ENCODE assay signal across 2 cellular contexts in genomic region chr1:9181990-9182783, GRCh38.
TF ChIP-seq lines count a peak whose summit lies in the region.

No MANE protein-coding gene starts in this region.

TF ChIP-seq in Ishikawa, 13 proteins besides CTCF, POLR2A, EP300 and RAD21 (continued from another document):
- TF ChIP-seq MAX (IDR thresholded peaks at IDR 0.05) (0 out of 2 replicates have a peak, but pooled peaks have one; percentile 38), EGR1 (IDR thresholded peaks at IDR 0.05) (0 out of 2 replicates have a peak, but pooled peaks have one; percentile 20)

TF ChIP-seq in GM12878, 131 proteins besides CTCF, POLR2A, EP300 and RAD21 (continued from another document):
- TF ChIP-seq E2F8 (IDR thresholded peaks at IDR 0.05; ENCODE audit: low read depth, partially characterized antibody) (no peak), ZNF217 (IDR thresholded peaks at IDR 0.05) (0 out of 2 replicates have a peak, but pooled peaks have one; percentile 42), EGR1 (IDR thresholded peaks at IDR 0.05; ENCODE audit: borderline replicate concordance in 1 of 2, low read depth in 2 of 2, low read length in 2 of 2) (peak in 1 of 2 experiments; percentile 36; a peak in 2 of 3 replicates), BHLHE40 (IDR thresholded peaks at IDR 0.05; ENCODE audit: borderline replicate concordance in 1 of 2, low read depth in 2 of 2, low read length in 1 of 2) (peak; percentile 62 to 87), POLR2AphosphoS2 (IDR thresholded peaks at IDR 0.05; ENCODE audit: low read depth, low read length) (peak; percentile 65; the same call in 1 of the 2 replicates), ZNF687 (IDR thresholded peaks at IDR 0.05) (peak; percentile 45; the same call in 1 of the 2 replicates), MLLT1 (IDR thresholded peaks at IDR 0.05) (0 out of 2 replicates have a peak, but pooled peaks have one; percentile 28), JUNB (IDR thresholded peaks at IDR 0.05) (no peak), NR2F1 (conservative IDR thresholded peaks at IDR 0.05) (0 out of 2 replicates have a peak, but pooled peaks have one; percentile 49), MYC (IDR thresholded peaks at IDR 0.05; ENCODE audit: insufficient read depth, insufficient read length, insufficient replicate concordance, low read length, severe bottlenecking) (peak; percentile 84), SIN3A (IDR thresholded peaks at IDR 0.05; ENCODE audit: low read depth, low read length) (peak; percentile 28; the same call in 1 of the 2 replicates), POLR2AphosphoS5 (IDR thresholded peaks at IDR 0.05; ENCODE audit: low read length) (peak; percentile 22), CHD1 (IDR thresholded peaks at IDR 0.05; ENCODE audit: low read depth, low read length) (peak; percentile 68; the same call in 1 of the 2 replicates), CREB1 (IDR thresholded peaks at IDR 0.05; ENCODE audit: low read depth) (peak; percentile 54; the same call in 1 of the 2 replicates), TCF3 (IDR thresholded peaks at IDR 0.05; ENCODE audit: borderline replicate concordance, insufficient read depth, low read depth, low read length) (0 out of 2 replicates have a peak, but pooled peaks have one; percentile 10), BACH1 (IDR thresholded peaks at IDR 0.05; ENCODE audit: borderline replicate concordance) (peak; percentile 60; the same call in 1 of the 2 replicates), NR2C2 (IDR thresholded peaks at IDR 0.05; ENCODE audit: borderline replicate concordance, control insufficient read depth, insufficient read length, low read depth) (no peak), SIX5 (IDR thresholded peaks at IDR 0.05; ENCODE audit: low read depth, low read length, severe bottlenecking) (no peak), GATAD2B (conservative IDR thresholded peaks at IDR 0.05; ENCODE audit: low read depth) (peak; percentile 91), CHD2 (IDR thresholded peaks at IDR 0.05; ENCODE audit: borderline replicate concordance, low read depth, low read length) (peak; percentile 88), ZSCAN29 (IDR thresholded peaks at IDR 0.05) (peak; percentile 73), PAX8 (IDR thresholded peaks at IDR 0.05) (no peak), ESRRA (IDR thresholded peaks at IDR 0.05; ENCODE audit: low read length) (no peak), SMARCA5 (IDR thresholded peaks at IDR 0.05) (peak; percentile 54; the same call in 1 of the 2 replicates), RELA (IDR thresholded peaks at IDR 0.05; ENCODE audit: borderline replicate concordance, partially characterized antibody) (peak; percentile 8), NKRF (conservative IDR thresholded peaks at IDR 0.05) (no peak), NRF1 (conservative IDR thresholded peaks at IDR 0.05; ENCODE audit: low read depth, low read length) (peak; percentile 12; the same call in 1 of the 2 replicates), ETV6 (conservative IDR thresholded peaks at IDR 0.05 in 1 of 2, IDR thresholded peaks at IDR 0.05 in 1 of 2; ENCODE audit: borderline replicate concordance in 1 of 2, low read depth in 1 of 2) (no peak), IKZF1 (conservative IDR thresholded peaks at IDR 0.05) (peak; percentile 83), CHD4 (IDR thresholded peaks at IDR 0.05) (no peak), ZNF24 (IDR thresholded peaks at IDR 0.05) (peak; percentile 61; the same call in 1 of the 2 replicates), LARP7 (IDR thresholded peaks at IDR 0.05) (peak; percentile 87), EED (IDR thresholded peaks at IDR 0.05; ENCODE audit: low read depth) (0 out of 2 replicates have a peak, but pooled peaks have one; percentile 53), ZNF592 (IDR thresholded peaks at IDR 0.05) (peak; percentile 41; the same call in 1 of the 2 replicates), STAT1 (conservative IDR thresholded peaks at IDR 0.05) (0 out of 2 replicates have a peak, but pooled peaks have one; percentile 30)
